ENCODE assay signal across 8 cellular contexts in the genomic region with DNA sequence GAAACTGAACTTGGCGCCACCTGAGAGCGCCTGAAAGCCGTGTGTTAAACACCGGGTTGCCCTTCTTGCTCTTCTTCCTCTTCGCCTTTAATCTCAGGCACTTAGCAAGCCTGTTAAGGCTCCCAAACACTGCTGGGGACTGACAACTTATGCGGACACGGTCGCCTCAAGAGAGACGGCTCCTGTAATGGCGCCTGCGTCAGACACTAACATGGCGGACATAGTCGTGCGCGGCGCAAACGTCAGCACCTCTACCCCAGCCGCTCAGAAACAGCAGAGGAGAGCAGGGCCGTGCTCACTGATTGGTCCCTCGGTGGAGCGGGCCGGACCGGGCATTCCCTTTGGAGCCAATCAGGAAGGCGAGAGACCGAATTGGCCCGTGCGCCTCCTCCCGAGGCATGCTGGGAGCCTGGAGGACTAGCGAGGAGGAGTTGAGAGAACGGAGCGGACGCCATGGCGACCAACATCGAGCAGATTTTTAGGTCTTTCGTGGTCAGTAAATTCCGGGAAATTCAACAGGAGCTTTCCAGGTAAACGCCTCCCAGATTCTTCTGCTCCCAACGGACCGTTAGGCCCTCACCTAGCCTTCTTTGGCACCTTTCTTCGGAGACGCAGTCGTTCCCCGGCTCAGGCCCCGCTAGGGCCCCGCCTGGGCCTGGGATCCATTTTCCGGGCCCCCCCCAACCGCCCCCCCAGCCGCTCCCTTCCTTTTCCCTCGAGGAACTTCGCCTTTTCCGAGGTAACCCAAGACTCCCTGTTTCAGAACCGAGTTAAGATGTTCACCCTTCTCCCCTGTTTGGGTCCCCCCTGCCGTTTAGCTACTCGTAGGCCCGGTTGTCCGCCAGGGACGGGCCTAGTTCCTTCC. TPM values are rescaled to one million over a fixed set of nuclear protein-coding genes. Genes with fewer than 3 reads are reported as not detected.
DNase-seq lines count a peak whose midpoint lies in the region; ATAC-seq and TF ChIP-seq lines count a peak whose summit lies in the region.

Gene SON, plus strand, starts transcription at position 399 of the 865 bp plus-strand sequence. Its CDS starts 55 bp downstream, at position 454.

- H3K79me1 ChIP-seq in H9 (ENCODE audit: insufficient read depth, low read depth, low read length, poor library complexity, severe bottlenecking): peaks cover 5% of the 10 kb centered on the region

- peak within 1 kb of the TSS; percentile 79 for H2BK120ac ChIP-seq in H9 (ENCODE audit: low read depth, low read length, poor library complexity, severe bottlenecking)

- H2AK5ac ChIP-seq in H9 (ENCODE audit: insufficient read length, low read length): no peak within 1 kb of the TSS

- H4K8ac ChIP-seq in H9 (replicated peaks; ENCODE audit: insufficient read length, low read depth, low read length): no peak within 1 kb of the TSS

- H2BK12ac ChIP-seq in H9 (ENCODE audit: insufficient read length, low read depth, low read length): peak within 1 kb of the TSS; percentile 23

- H2BK20ac ChIP-seq in H9 (ENCODE audit: low read depth, low read length, poor library complexity, severe bottlenecking): no peak within 1 kb of the TSS

- no CpG with 5 or more reads among the region's 57 CpGs for WGBS in H9 (ENCODE audit: extremely low coverage, insufficient read length, low lambda C conversion rate)

- peak within 1 kb of the TSS; percentile 91 for H3K4me3 ChIP-seq in MG63
- H3K4me3 ChIP-seq in fibroblast of pulmonary artery (replicated peaks; ENCODE audit: low read depth, low read length): peak within 1 kb of the TSS; percentile 92

- peak within 1 kb of the TSS; percentile 53 for H2AFZ ChIP-seq in H9 (ENCODE audit: low read length)

- H3K9me3 Mint-ChIP-seq in H9: no peaks in the 10 kb centered on the region; a peak in 1 of 5 replicates
- H3K9me3 Mint-ChIP-seq in natural killer cell treated with Interleukin-12 subunit alpha and Interleukin-12 subunit beta and Interleukin-15 and Interleukin-18, amount 100 ng/mL, for 72 hours: no peaks in the 10 kb centered on the region

- peaks cover 62% of the 10 kb centered on the region for H3K36me3 ChIP-seq in MG63

- TF ChIP-seq CTCF in H9 (conservative IDR thresholded peaks at IDR 0.05) (no peak), fibroblast of pulmonary artery (IDR thresholded peaks at IDR 0.05; ENCODE audit: low read length, missing control alignments) (no peak)

- H3K27me3 Mint-ChIP-seq in H9 (ENCODE audit: low read depth): no peaks in the 10 kb centered on the region
- H3K27me3 Mint-ChIP-seq in natural killer cell treated with Interleukin-12 subunit alpha and Interleukin-12 subunit beta and Interleukin-15 and Interleukin-18, amount 100 ng/mL, for 72 hours: no peaks in the 10 kb centered on the region

- peaks cover 24 to 27% of the 10 kb centered on the region in 2 experiments for H3K4me1 Mint-ChIP-seq in H9
- H3K4me1 Mint-ChIP-seq in natural killer cell treated with Interleukin-12 subunit alpha and Interleukin-12 subunit beta and Interleukin-15 and Interleukin-18, amount 100 ng/mL, for 72 hours (ENCODE audit: low read depth in 2 of 2): peaks cover 29 to 37% of the 10 kb centered on the region in 2 donors

- H3K23ac ChIP-seq in H9 (ENCODE audit: insufficient read length, low read depth, low read length): no peak within 1 kb of the TSS

- ATAC-seq in natural killer cell treated with Interleukin-12 subunit alpha and Interleukin-12 subunit beta and Interleukin-15 and Interleukin-18, amount 100 ng/mL, for 72 hours: peak; percentile 98
- peak; percentile 96 for ATAC-seq in stimulated activated naive CD8-positive, alpha-beta T cell treated with anti-CD3 and anti-CD28 coated beads, Interleukin-15, Interleukin-2, amounts not matched to agents 100 U/mL and 50 U/mL, for 24 hours

- peak within 1 kb of the TSS; percentile 91 for H2BK5ac ChIP-seq in H9 (ENCODE audit: insufficient read length, low read length)

- peak within 1 kb of the TSS; percentile 99 for H3K18ac ChIP-seq in H9 (ENCODE audit: insufficient read length, low read depth, low read length)

- peak within 1 kb of the TSS; percentile 100 for H3K9ac ChIP-seq in H9 (ENCODE audit: extremely low read depth, insufficient read length, low read length)

- peak within 1 kb of the TSS; percentile 98 for H3K56ac ChIP-seq in H9 (ENCODE audit: insufficient read length, low read depth, low read length)

- H3K27me3 ChIP-seq in H9 (ENCODE audit: insufficient read depth, low read length) (no peaks in the 10 kb centered on the region), MG63 (no peaks in the 10 kb centered on the region)

- H3K4me2 ChIP-seq in H9 (ENCODE audit: insufficient read depth, insufficient read length, low read length): peak within 1 kb of the TSS; percentile 98

- peak within 1 kb of the TSS; percentile 97 for H3K14ac ChIP-seq in H9 (ENCODE audit: insufficient read depth, low read length)

- H3K36me3 Mint-ChIP-seq in H9 (ENCODE audit: insufficient read depth in 1 of 3, low read depth in 3 of 3): peaks cover 26 to 60% (median 42%) of the 10 kb centered on the region in 3 experiments
- peaks cover 11% of the 10 kb centered on the region for H3K36me3 Mint-ChIP-seq in natural killer cell treated with Interleukin-12 subunit alpha and Interleukin-12 subunit beta and Interleukin-15 and Interleukin-18, amount 100 ng/mL, for 72 hours

- DNase-seq in ELR (ENCODE audit: low read depth): peak; percentile 99
- peak; percentile 99 for DNase-seq in H9
- DNase-seq in MG63: peak; percentile 99
- peak; percentile 96 for DNase-seq in SHP77 treated with DMSO at 0.1 percent for 48 hours (lab: John Stamatoyannopoulos, UW)
- DNase-seq in activated effector memory CD4-positive, alpha-beta T cell treated with anti-CD3 and anti-CD28 coated beads, Interleukin-2, amount 50 U/mL, for 16 hours: peak; percentile 99
- DNase-seq in fibroblast of pulmonary artery (ENCODE audit: low read depth): peak; percentile 99
- DNase-seq in natural killer cell treated with Interleukin-12 subunit alpha and Interleukin-12 subunit beta and Interleukin-15 and Interleukin-18, amount 100 ng/mL, for 72 hours (ENCODE audit: low spot score): peak; percentile 100
- peak; percentile 96 for DNase-seq in stimulated activated naive CD8-positive, alpha-beta T cell treated with anti-CD3 and anti-CD28 coated beads, Interleukin-15, Interleukin-2, amounts not matched to agents 100 U/mL and 50 U/mL, for 24 hours

- no peaks in the 10 kb centered on the region for H4K20me1 ChIP-seq in H9 (ENCODE audit: control insufficient read depth, insufficient read depth, insufficient read length)

- H4K5ac ChIP-seq in H9 (ENCODE audit: insufficient read length, low read depth, low read length): peak within 1 kb of the TSS; percentile 79

- no peaks in the 10 kb centered on the region for H3K4me1 ChIP-seq in H9 (ENCODE audit: insufficient read depth, low read length)

- H3K23me2 ChIP-seq in H9 (ENCODE audit: insufficient read length, low read depth, low read length, poor library complexity, severe bottlenecking): no peaks in the 10 kb centered on the region

- peak within 1 kb of the TSS; percentile 100 for H3K27ac Mint-ChIP-seq in H9
- H3K27ac Mint-ChIP-seq in natural killer cell treated with Interleukin-12 subunit alpha and Interleukin-12 subunit beta and Interleukin-15 and Interleukin-18, amount 100 ng/mL, for 72 hours: peak within 1 kb of the TSS; percentile 94 to 99

- no peaks in the 10 kb centered on the region for H3K9me3 ChIP-seq in H9 (ENCODE audit: control insufficient read depth, low read depth, low read length)
- no peaks in the 10 kb centered on the region for H3K9me3 ChIP-seq in MG63

- no peak within 1 kb of the TSS for H2BK15ac ChIP-seq in H9 (ENCODE audit: low read depth, low read length)

- H3K79me2 ChIP-seq in H9 (ENCODE audit: insufficient read depth, low read length): peaks cover 43% of the 10 kb centered on the region

- peak within 1 kb of the TSS; percentile 98 for H3K27ac ChIP-seq in H9 (ENCODE audit: insufficient read length, low read depth, low read length)

- H4K91ac ChIP-seq in H9 (ENCODE audit: insufficient read length, low read depth, low read length): no peak within 1 kb of the TSS

- H3T11ph ChIP-seq in H9 (ENCODE audit: low read length): peak within 1 kb of the TSS; percentile 95

- H3K4ac ChIP-seq in H9 (ENCODE audit: low read depth, low read length): peak within 1 kb of the TSS; percentile 7; the same call in 1 of the 2 replicates

- H3K4me3 Mint-ChIP-seq in H9: peak within 1 kb of the TSS; percentile 97 to 99
- peak within 1 kb of the TSS; percentile 91 for H3K4me3 Mint-ChIP-seq in natural killer cell treated with Interleukin-12 subunit alpha and Interleukin-12 subunit beta and Interleukin-15 and Interleukin-18, amount 100 ng/mL, for 72 hours

RNA-seq across cellular contexts. Expression of gene SON, which starts in this region (rescaled TPM):
- 319 and 329 TPM in 2 replicates for total RNA-seq in H9 (2021)
- total RNA-seq in MG63 (2014; rRNA removed; shearing (Covaris generic); ENCODE audit: low replicate concordance): 83.7 and 124 TPM in 2 replicates
- total RNA-seq in natural killer cell treated with Interleukin-12 subunit alpha and Interleukin-12 subunit beta and Interleukin-15 and Interleukin-18, amount 100 ng/mL, for 72 hours: 100 to 1,000 TPM; 307 to 362 TPM

Comparison
In these comparisons a context has a peak if more than half of its experiments do, and no peak if none do; other contexts are left out.
1. Peak in every context shown above with its lines: DNase-seq, ATAC-seq, H3K4me3 ChIP-seq and H3K27ac ChIP-seq.